In the genomic region with DNA sequence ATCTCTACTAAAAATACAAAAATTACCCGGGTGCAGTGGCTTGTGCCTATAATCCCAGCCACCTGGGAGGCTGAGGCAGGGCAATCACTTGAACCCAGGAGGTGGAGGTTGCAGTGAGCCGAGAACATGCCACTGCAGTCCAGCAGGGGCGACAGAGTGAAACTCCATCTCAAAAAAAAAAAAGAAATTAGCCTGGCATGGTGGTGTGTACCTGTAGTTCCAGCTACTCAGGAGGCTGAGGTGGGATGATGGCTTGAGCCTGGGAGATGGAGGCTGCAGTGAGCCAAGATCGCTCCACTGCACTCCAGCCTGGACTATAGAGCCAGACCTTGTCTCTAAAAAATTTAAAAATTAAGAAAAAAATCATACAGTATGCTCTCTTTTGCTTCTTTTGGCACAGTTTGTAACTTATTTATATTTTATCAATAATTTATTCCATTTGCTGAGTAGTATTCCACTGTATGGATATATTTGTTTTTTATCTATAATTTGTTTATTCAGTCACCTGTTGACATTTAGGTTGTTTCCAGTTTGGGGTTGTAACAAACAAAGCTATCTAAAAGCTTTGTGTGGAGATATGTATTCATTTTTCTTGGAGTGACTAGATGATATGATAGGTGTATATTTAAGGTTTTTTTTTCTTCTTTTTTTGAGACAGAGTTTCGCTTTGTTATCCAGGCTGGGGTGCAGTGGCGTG, we compare ENCODE assay signal across 11 cellular contexts. TPM values are rescaled to one million over a fixed set of nuclear protein-coding genes. Genes with fewer than 3 reads are reported as not detected.
DNase-seq lines count a peak whose midpoint lies in the region; ATAC-seq and TF ChIP-seq lines count a peak whose summit lies in the region.
"Had no signal": no experiment of that assay in that cellular context is flagged by ENCODE, and none has a peak within 500 bp of the region (broad histone marks: within the 10 kb centered on the region; RNA-seq: fewer than 3 reads in every experiment).

No MANE protein-coding gene starts in this region.

- H3K4me3 ChIP-seq in BE2C (ENCODE audit: low read depth, low read length) (no peak overlapping the region), PC-9 (no peak overlapping the region; the same call in 1 of the 2 replicates), epithelial cell of proximal tubule (ENCODE audit: low read depth, low read length) (no peak overlapping the region), tibial nerve (no peak overlapping the region)

- WGBS in tibial nerve, 2 donors = 88 to 93% methylated on average over 6 of the region's 6 CpGs

- no peak for TF ChIP-seq EP300 in tibial nerve (IDR thresholded peaks at IDR 0.05)

- intact Hi-C loops in PC-9 (cut with micrococcal nuclease; ENCODE audit: unreplicated experiment) = no loop called here
- intact Hi-C loops in activated naive CD4-positive, alpha-beta T cell treated with anti-CD3 and anti-CD28 coated beads for 36 hours (cut with micrococcal nuclease) = no loop called here

- TF ChIP-seq CTCF in BE2C (IDR thresholded peaks at IDR 0.05; ENCODE audit: low read depth, low read length) (peak; percentile 20; the same call in 1 of the 2 replicates), PC-9 (conservative IDR thresholded peaks at IDR 0.05) (no peak; the same call in 1 of the 2 replicates), epithelial cell of proximal tubule (conservative IDR thresholded peaks at IDR 0.05; ENCODE audit: low read depth, low read length) (peak; percentile 10), tibial nerve (IDR thresholded peaks at IDR 0.05) (no peak)

- H2AFZ ChIP-seq in PC-9 = no peak overlapping the region; the same call in 1 of the 2 replicates

- H3K27me3 Mint-ChIP-seq in activated naive CD4-positive, alpha-beta T cell treated with anti-CD3 and anti-CD28 coated beads for 36 hours (ENCODE audit: low read depth) = no peaks in the 10 kb centered on the region
- H3K27me3 Mint-ChIP-seq: activated CD4-positive, alpha-beta T cell treated with anti-CD3 and anti-CD28 coated beads, Interleukin-2, amount 10 ng/mL, durations not matched to agents 7 days and 5 days; T-cell had no signal

- H3K27ac ChIP-seq in PC-9 = no peak overlapping the region
- no peak overlapping the region for H3K27ac ChIP-seq in tibial nerve
- H3K27ac ChIP-seq: suprapubic skin had no signal

- H3K27me3 ChIP-seq in BE2C (no peaks in the 10 kb centered on the region), PC-9 (ENCODE audit: insufficient read depth, low read depth) (no peaks in the 10 kb centered on the region), tibial nerve (no peaks in the 10 kb centered on the region)
- H3K27me3 ChIP-seq: suprapubic skin had no signal

- TF ChIP-seq POLR2A in tibial nerve (IDR thresholded peaks at IDR 0.05) = no peak

- H3K4me1 ChIP-seq in BE2C (peaks cover 3% of the 10 kb centered on the region), PC-9 (replicated peaks; ENCODE audit: insufficient read depth) (peaks cover 15% of the 10 kb centered on the region), tibial nerve (peaks cover 0 to 10% (median 0%) of the 10 kb centered on the region in 4 donors)

- no peak overlapping the region for H3K27ac Mint-ChIP-seq in activated naive CD4-positive, alpha-beta T cell treated with anti-CD3 and anti-CD28 coated beads for 36 hours

- H3K4me1 Mint-ChIP-seq in activated naive CD4-positive, alpha-beta T cell treated with anti-CD3 and anti-CD28 coated beads for 36 hours (ENCODE audit: low read depth) = peaks cover 8% of the 10 kb centered on the region

- H3K79me2 ChIP-seq in PC-9 (ENCODE audit: low read depth) = 0 out of 2 replicates have a peak, but pooled peaks cover 4% of the 10 kb centered on the region

- POLR2A ChIA-PET in PC-9 (lab: Charles Lee; ENCODE audit: unreplicated experiment) = interaction anchor here (0.6 kb wide), 1 partner anchor 69 kb away, joined by 4 read pairs; no protein-coding TSS in a partner anchor

- peaks cover 24% of the 10 kb centered on the region; the same call in 1 of the 2 replicates for H3F3A ChIP-seq in PC-9 (ENCODE audit: insufficient read depth, low read depth)

- no peak overlapping the region for H3K4me3 Mint-ChIP-seq in activated naive CD4-positive, alpha-beta T cell treated with anti-CD3 and anti-CD28 coated beads for 36 hours

- CTCF ChIA-PET in PC-9 (lab: Charles Lee) = no interaction called here
- CTCF ChIA-PET in activated naive CD4-positive, alpha-beta T cell treated with anti-CD3 and anti-CD28 coated beads for 36 hours (lab: Charles Lee) = interaction anchor here (0.9 kb wide), 1 partner anchor 33 kb away, joined by 4 read pairs; no protein-coding TSS in a partner anchor

- H3K36me3 Mint-ChIP-seq in activated naive CD4-positive, alpha-beta T cell treated with anti-CD3 and anti-CD28 coated beads for 36 hours (ENCODE audit: low read depth) = no peaks in the 10 kb centered on the region
- H3K36me3 Mint-ChIP-seq: T-cell had no signal

- peak overlapping the region; percentile 98 for H3K4me2 ChIP-seq in PC-9

- no peaks in the 10 kb centered on the region for H4K20me1 ChIP-seq in PC-9 (ENCODE audit: insufficient read depth)

- no peaks in the 10 kb centered on the region for H3K9me2 ChIP-seq in PC-9 (ENCODE audit: insufficient read depth)

- no peaks in the 10 kb centered on the region for H3K36me3 ChIP-seq in BE2C
- H3K36me3 ChIP-seq in PC-9 (ENCODE audit: low read depth) = no peaks in the 10 kb centered on the region
- no peaks in the 10 kb centered on the region for H3K36me3 ChIP-seq in tibial nerve
- H3K36me3 ChIP-seq: suprapubic skin had no signal

- no peak for ATAC-seq in HG02798 (IDR thresholded peaks at IDR 0.05; ENCODE audit: poor library complexity, unreplicated experiment)
- ATAC-seq: T-cell had no signal

- H3K9me3 Mint-ChIP-seq in activated naive CD4-positive, alpha-beta T cell treated with anti-CD3 and anti-CD28 coated beads for 36 hours = no peaks in the 10 kb centered on the region
- H3K9me3 Mint-ChIP-seq: activated CD4-positive, alpha-beta T cell treated with anti-CD3 and anti-CD28 coated beads, Interleukin-2, amount 10 ng/mL, durations not matched to agents 7 days and 5 days; T-cell had no signal

- DNase-seq in BE2C = no peak
- peak; percentile 20 for DNase-seq in ELR (ENCODE audit: low read depth)
- no peak for DNase-seq in PC-9
- no peak for DNase-seq in epithelial cell of proximal tubule (ENCODE audit: low read depth)
- no peak for DNase-seq in SHP77 (lab: John Stamatoyannopoulos, UW)
- DNase-seq in tibial nerve (ENCODE audit: low spot score in 2 of 2) = no peak
- no peak for DNase-seq in activated naive CD4-positive, alpha-beta T cell treated with anti-CD3 and anti-CD28 coated beads for 36 hours
- DNase-seq: T-cell had no signal

- no peaks in the 10 kb centered on the region for H3K9me3 ChIP-seq in BE2C
- no peaks in the 10 kb centered on the region for H3K9me3 ChIP-seq in PC-9 (ENCODE audit: insufficient read depth, low read depth)
- H3K9me3 ChIP-seq in tibial nerve = no peaks in the 10 kb centered on the region
- H3K9me3 ChIP-seq: suprapubic skin had no signal

- no TSS peak for BruUV-seq in PC-9 (replicated peaks; lab: Mats Ljungman, UMichigan)

RNA-seq across cellular contexts. Expression of a gene that starts 8.0 kb away (rescaled TPM):
- 21.0 TPM for polyA plus RNA-seq in BE2C (2012; ENCODE audit: insufficient read depth, insufficient read length, low read depth)
- total RNA-seq in PC-9 (2021) (124 and 152 TPM in 2 replicates), epithelial cell of proximal tubule (77.0 and 183 TPM in 2 replicates), tibial nerve (not detected)
- total RNA-seq in activated naive CD4-positive, alpha-beta T cell treated with anti-CD3 and anti-CD28 coated beads for 36 hours = 100 to 1,000 TPM; 102 to 106 TPM

Comparison
In these comparisons a context has a peak if more than half of its experiments do, and no peak if none do; other contexts are left out.
1. CTCF ChIP-seq: peak in BE2C (single experiment) and epithelial cell of proximal tubule (single experiment); none in PC-9 (single experiment) and tibial nerve (0 of 5).
2. RNA of a gene that starts 8.0 kb away (total RNA-seq): 124 to 152 TPM in PC-9, 102 to 106 TPM in activated naive CD4-positive, alpha-beta T cell treated with anti-CD3 and anti-CD28 coated beads for 36 hours and 77.0 to 183 TPM in epithelial cell of proximal tubule; not detected in tibial nerve; every median in the first group is over 10 times any median in the second.